9 cellular contexts compared by ENCODE assay signal in the genomic region with DNA sequence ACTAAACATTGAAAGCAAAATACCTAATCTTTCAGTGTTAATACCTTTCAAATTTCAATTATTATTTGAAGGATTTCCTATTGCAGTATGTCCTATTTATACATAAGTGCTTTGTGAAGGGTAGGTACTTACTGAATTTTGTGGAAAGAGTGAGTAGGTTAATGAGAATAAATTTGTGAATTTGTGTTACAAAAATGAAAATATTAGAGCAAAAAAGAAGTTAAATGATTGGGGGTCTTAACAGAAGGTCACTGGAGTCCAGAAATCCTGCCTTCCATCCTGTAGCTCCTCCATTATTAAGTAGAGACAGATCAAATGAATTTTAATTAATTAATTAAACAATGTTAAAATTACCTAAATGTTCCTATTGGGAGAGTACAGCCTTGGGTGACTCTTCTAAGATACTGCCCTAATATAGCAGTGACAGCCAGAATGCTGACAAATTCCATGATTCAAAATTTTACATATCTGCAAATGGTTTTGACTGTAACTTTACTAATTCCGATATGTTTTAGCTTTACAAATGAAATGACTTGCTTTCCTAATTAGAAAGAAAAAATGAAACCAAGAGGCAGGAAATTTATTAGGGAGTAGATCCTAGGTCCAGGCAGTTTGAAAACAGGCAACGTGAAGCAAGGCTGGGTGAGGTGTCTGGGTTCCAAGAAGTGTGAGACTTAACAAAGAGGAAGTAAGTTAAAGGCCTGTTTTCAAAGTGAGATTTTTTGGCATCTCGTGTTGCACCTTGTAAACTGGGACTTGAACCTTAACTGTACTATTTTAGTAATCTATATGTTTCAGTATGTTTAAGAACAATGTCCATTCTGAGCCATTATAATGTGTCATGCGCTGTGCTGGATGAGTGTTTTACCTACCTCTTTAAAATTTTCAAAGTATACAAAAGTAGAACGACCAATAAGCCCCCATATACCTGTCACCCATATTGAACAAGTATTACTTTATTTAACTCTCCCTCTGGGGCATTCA. TPM values are rescaled to one million over a fixed set of nuclear protein-coding genes. Genes with fewer than 3 reads are reported as not detected.
DNase-seq lines count a peak whose midpoint lies in the region; ATAC-seq, FAIRE-seq and TF ChIP-seq lines count a peak whose summit lies in the region.
"Had no signal": no experiment of that assay in that cellular context is flagged by ENCODE, and none has a peak within 500 bp of the region (broad histone marks: within the 10 kb centered on the region; RNA-seq: fewer than 3 reads in every experiment).

No MANE protein-coding gene starts in this region.

- WGBS in GM12878 (ENCODE audit: insufficient coverage, insufficient replicate concordance, low lambda C conversion rate, missing lambda C conversion rate) = 2% methylated on average over 5 of the region's 5 CpGs

- no peaks in the 10 kb centered on the region for H4K20me1 ChIP-seq in GM12878 (ENCODE audit: control insufficient read depth, insufficient read depth)

- SMC1A ChIA-PET in GM12878 (lab: Charles Lee; ENCODE audit: uncharacterized antibody, unreplicated experiment) = interaction anchor here (0.6 to 1.0 kb wide), 3 partner anchors 8 to 283 kb away, joined by 3 read pairs; no protein-coding TSS in a partner anchor

- no peaks in the 10 kb centered on the region; the same call in 2 of the 3 replicates for H3K9me3 ChIP-seq in GM12878 (replicated peaks; ENCODE audit: control insufficient read depth, insufficient read depth, low read length)

- TF ChIP-seq RAD21 in GM12878 (IDR thresholded peaks at IDR 0.05; ENCODE audit: insufficient read depth, low read depth, low read length) = no peak

- H3K4me2 ChIP-seq in GM12878 (ENCODE audit: control insufficient read depth, insufficient read depth) = peak overlapping the region; percentile 65

- POLR2A ChIA-PET in GM12878 (lab: Charles Lee) = interaction anchor here (1.4 kb wide), 1 partner anchor 28 kb away, joined by 3 read pairs; no protein-coding TSS in a partner anchor

- peak; percentile 35 for DNase-seq in Ammon's horn (ENCODE audit: low spot score)
- DNase-seq in Jurkat, Clone E6-1 (ENCODE audit: low read depth, low spot score) = no peak
- peak; percentile 44 for DNase-seq in GM12878 (ENCODE audit: low read depth, low spot score)
- DNase-seq in NCI-H82 treated with DMSO at 0.1 percent for 48 hours (lab: John Stamatoyannopoulos, UW; ENCODE audit: unreplicated experiment) = no peak
- DNase-seq in epidermal melanocyte (ENCODE audit: insufficient read length, low spot score) = no peak
- no peak for DNase-seq in 8988T
- DNase-seq: NCI-H1048 had no signal

- 0 out of 2 replicates have a peak overlapping the region, but pooled peaks have one; percentile 19 for H3K9ac ChIP-seq in GM12878 (ENCODE audit: control insufficient read depth, insufficient read depth, low read length)

- TF ChIP-seq POLR2A in GM12878 (IDR thresholded peaks at IDR 0.05; ENCODE audit: low read depth, low read length) = no peak

- TF ChIP-seq CTCF in GM12878 (IDR thresholded peaks at IDR 0.05 in 2 of 3, conservative IDR thresholded peaks at IDR 0.05 in 1 of 3; ENCODE audit: control insufficient read depth in 2 of 3, extremely low read depth in 1 of 3, insufficient read depth in 1 of 3, low read depth in 3 of 3, low read length in 3 of 3) = no peak

- H3K4me3 ChIP-seq in Jurkat, Clone E6-1 (ENCODE audit: low read length) = peak overlapping the region; percentile 76
- peak overlapping the region; percentile 70 for H3K4me3 ChIP-seq in GM12878

- intact Hi-C loops in GM12878 (cut with micrococcal nuclease; ENCODE audit: unreplicated experiment) = loop anchor here (5.0 kb wide), 1 partner anchor 69 kb away; no protein-coding TSS in a partner anchor

- ATAC-seq in GM19023 (IDR thresholded peaks at IDR 0.05; ENCODE audit: unreplicated experiment) = peak; percentile 34
- peak; percentile 54 for ATAC-seq in GM12878
- no peak for ATAC-seq in HG03457 (IDR thresholded peaks at IDR 0.05; ENCODE audit: unreplicated experiment)

- peak overlapping the region; percentile 35; the same call in 1 of the 2 replicates for H3K27ac ChIP-seq in GM12878 (ENCODE audit: control insufficient read depth, insufficient read depth)

- CTCF ChIA-PET in GM12878 (lab: Yijun Ruan, JAX) = no interaction called here

- peak in 1 of 2 experiments; percentile 61; a peak in 1 of 4 replicates for TF ChIP-seq EP300 in GM12878 (IDR thresholded peaks at IDR 0.05; ENCODE audit: borderline replicate concordance in 1 of 2, control insufficient read depth in 1 of 2, low read depth in 2 of 2, low read length in 2 of 2)

- FAIRE-seq in GM12878 (lab: Jason Lieb, UNC) = peak; percentile 23

- H2AFZ ChIP-seq in GM12878 (ENCODE audit: control insufficient read depth, low read depth, low read length) = no peak overlapping the region

- H3K27me3 ChIP-seq in GM12878 (replicated peaks in 1 of 2; ENCODE audit: control insufficient read depth in 2 of 2, insufficient read depth in 2 of 2, low read length in 1 of 2) = no peaks in the 10 kb centered on the region

- H3K36me3 ChIP-seq in GM12878 (ENCODE audit: control insufficient read depth in 2 of 2, insufficient read depth in 2 of 2, low read length in 1 of 2) = no peaks in the 10 kb centered on the region

- RAD21 ChIA-PET in GM12878 (lab: Charles Lee; ENCODE audit: unreplicated experiment) = no interaction called here

- H3K79me2 ChIP-seq in GM12878 (ENCODE audit: control insufficient read depth, insufficient read depth, low read length) = no peaks in the 10 kb centered on the region

- in situ Hi-C loops in GM12878 (cut with MboI) = no loop called here

- peaks cover 41% of the 10 kb centered on the region for H3K4me1 ChIP-seq in GM12878 (ENCODE audit: control insufficient read depth, insufficient read depth, low read length)

- BruUV-seq in GM12878 (replicated peaks; lab: Mats Ljungman, UMichigan) = no TSS peak

TF ChIP-seq in GM12878, 131 proteins besides CTCF, POLR2A, EP300 and RAD21 (continues in another document):
- TF ChIP-seq, protein P1, sequence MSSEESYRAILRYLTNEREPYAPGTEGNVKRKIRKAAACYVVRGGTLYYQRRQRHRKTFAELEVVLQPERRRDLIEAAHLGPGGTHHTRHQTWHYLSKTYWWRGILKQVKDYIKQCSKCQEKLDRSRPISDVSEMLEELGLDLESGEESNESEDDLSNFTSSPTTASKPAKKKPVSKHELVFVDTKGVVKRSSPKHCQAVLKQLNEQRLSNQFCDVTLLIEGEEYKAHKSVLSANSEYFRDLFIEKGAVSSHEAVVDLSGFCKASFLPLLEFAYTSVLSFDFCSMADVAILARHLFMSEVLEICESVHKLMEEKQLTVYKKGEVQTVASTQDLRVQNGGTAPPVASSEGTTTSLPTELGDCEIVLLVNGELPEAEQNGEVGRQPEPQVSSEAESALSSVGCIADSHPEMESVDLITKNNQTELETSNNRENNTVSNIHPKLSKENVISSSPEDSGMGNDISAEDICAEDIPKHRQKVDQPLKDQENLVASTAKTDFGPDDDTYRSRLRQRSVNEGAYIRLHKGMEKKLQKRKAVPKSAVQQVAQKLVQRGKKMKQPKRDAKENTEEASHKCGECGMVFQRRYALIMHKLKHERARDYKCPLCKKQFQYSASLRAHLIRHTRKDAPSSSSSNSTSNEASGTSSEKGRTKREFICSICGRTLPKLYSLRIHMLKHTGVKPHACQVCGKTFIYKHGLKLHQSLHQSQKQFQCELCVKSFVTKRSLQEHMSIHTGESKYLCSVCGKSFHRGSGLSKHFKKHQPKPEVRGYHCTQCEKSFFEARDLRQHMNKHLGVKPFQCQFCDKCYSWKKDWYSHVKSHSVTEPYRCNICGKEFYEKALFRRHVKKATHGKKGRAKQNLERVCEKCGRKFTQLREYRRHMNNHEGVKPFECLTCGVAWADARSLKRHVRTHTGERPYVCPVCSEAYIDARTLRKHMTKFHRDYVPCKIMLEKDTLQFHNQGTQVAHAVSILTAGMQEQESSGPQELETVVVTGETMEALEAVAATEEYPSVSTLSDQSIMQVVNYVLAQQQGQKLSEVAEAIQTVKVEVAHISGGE (CRISPR knock-in tag; IDR thresholded peaks at IDR 0.05) = no peak
- no peak for TF ChIP-seq ZSCAN29 (IDR thresholded peaks at IDR 0.05)
- TF ChIP-seq, protein P2, sequence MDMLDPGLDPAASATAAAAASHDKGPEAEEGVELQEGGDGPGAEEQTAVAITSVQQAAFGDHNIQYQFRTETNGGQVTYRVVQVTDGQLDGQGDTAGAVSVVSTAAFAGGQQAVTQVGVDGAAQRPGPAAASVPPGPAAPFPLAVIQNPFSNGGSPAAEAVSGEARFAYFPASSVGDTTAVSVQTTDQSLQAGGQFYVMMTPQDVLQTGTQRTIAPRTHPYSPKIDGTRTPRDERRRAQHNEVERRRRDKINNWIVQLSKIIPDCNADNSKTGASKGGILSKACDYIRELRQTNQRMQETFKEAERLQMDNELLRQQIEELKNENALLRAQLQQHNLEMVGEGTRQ (IDR thresholded peaks at IDR 0.05; ENCODE audit: borderline replicate concordance, low read depth, low read length) = no peak
- TF ChIP-seq MEF2A (IDR thresholded peaks at IDR 0.05; ENCODE audit: insufficient read depth, low read depth, low read length) = 0 out of 2 replicates have a peak, but pooled peaks have one; percentile 62
- TF ChIP-seq NR2C1 (IDR thresholded peaks at IDR 0.05) = no peak
- no peak for TF ChIP-seq SMAD5 (IDR thresholded peaks at IDR 0.05; ENCODE audit: low read depth)
- TF ChIP-seq SMAD1 (IDR thresholded peaks at IDR 0.05; ENCODE audit: low read depth, partially characterized antibody) = no peak

RNA-seq across cellular contexts. Expression of a gene that starts 1.5 kb away (rescaled TPM):
- polyA plus RNA-seq in Jurkat, Clone E6-1 (2012; ENCODE audit: insufficient read depth, insufficient read length) = 11.1 TPM
- total RNA-seq in GM12878 (2013; cell fraction: nucleolus; rRNA removed) = 32.6 and 35.9 TPM in 2 replicates
- total RNA-seq in GM12878 (2014; rRNA removed) (7.6 and 7.8 TPM in 2 replicates), GM12878 (2014; rRNA removed; fragmentation: Illumina TruSeq; extraction: Trizol) (7.1 TPM in 2 replicates), GM12878 (2021) (7.1 and 8.0 TPM in 2 replicates)
- polyA plus RNA-seq in GM12878 (2011; ENCODE audit: low read depth) = 1.8 TPM
- polyA plus RNA-seq in GM12878 (2011; rRNA removed) (7.1 and 7.3 TPM in 2 replicates), GM12878 (2014; fragmentation: Illumina TruSeq; extraction: Trizol) (6.9 and 10.0 TPM in 2 replicates), GM12878 (2014; fragmentation: Nextera tagmentation; extraction: Ambion mirVana) (1 to 10 TPM in 1 of 2 experiments, under 1 TPM in 1; 0.79 to 1.3 TPM), GM12878 (2014; rRNA removed) (3.0 and 3.5 TPM in 2 replicates), GM12878 (2016; fragmentation: Nextera tagmentation; extraction: Ambion mirVana) (1 to 10 TPM; 2.5 to 3.3 TPM)
- 5.3 and 6.5 TPM in 2 replicates for polyA plus RNA-seq in GM12878 (2011; cell fraction: cytosol; rRNA removed)
- 5.3 and 6.9 TPM in 2 replicates for polyA plus RNA-seq in GM12878 (2011; cell fraction: nucleus; rRNA removed)
- polyA plus RNA-seq in GM12878 (2012) = 2.1 and 2.5 TPM in 2 replicates
- 25.1 and 28.2 TPM in 2 replicates for polyA minus RNA-seq in GM12878 (2011; rRNA and poly(A)+ RNA removed)
- 9.0 and 9.8 TPM in 2 replicates for polyA minus RNA-seq in GM12878 (2011; cell fraction: cytosol; rRNA and poly(A)+ RNA removed)
- 23.5 and 33.1 TPM in 2 replicates for polyA minus RNA-seq in GM12878 (2011; cell fraction: nucleus; rRNA and poly(A)+ RNA removed)

Comparison
In these comparisons a context has a peak if more than half of its experiments do, and no peak if none do; other contexts are left out.
1. DNase-seq: peak in Ammon's horn (single experiment) and GM12878 (single experiment); none in Jurkat, Clone E6-1 (single experiment), NCI-H82 treated with DMSO at 0.1 percent for 48 hours (single experiment), epidermal melanocyte (single experiment) and 8988T (single experiment).